1 cellular context compared by ENCODE assay signal in the genomic region with DNA sequence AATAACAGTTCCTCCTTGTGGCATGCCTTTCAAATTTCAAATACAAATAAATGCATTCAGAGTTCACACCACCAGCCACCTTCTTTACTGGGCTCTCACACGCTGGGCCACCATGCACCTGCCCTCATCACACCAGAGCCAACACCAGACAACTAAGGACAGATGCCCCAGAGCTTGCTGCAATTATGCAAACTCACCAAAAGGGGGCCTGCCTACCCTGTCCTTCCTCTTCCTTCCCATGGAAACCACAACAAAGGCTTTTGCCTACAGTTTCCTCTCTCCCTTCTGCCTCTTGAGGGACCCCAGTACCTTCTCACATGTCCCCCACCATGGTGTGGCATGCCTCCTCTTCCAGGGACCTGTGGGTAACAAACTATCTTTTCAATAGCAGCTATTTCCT.
TF ChIP-seq lines count a peak whose summit lies in the region.

No MANE protein-coding gene starts in this region.

TF ChIP-seq in GM23338, 12 proteins besides CTCF, POLR2A, EP300 and RAD21 (continued from another document):
- TF ChIP-seq, protein P1, sequence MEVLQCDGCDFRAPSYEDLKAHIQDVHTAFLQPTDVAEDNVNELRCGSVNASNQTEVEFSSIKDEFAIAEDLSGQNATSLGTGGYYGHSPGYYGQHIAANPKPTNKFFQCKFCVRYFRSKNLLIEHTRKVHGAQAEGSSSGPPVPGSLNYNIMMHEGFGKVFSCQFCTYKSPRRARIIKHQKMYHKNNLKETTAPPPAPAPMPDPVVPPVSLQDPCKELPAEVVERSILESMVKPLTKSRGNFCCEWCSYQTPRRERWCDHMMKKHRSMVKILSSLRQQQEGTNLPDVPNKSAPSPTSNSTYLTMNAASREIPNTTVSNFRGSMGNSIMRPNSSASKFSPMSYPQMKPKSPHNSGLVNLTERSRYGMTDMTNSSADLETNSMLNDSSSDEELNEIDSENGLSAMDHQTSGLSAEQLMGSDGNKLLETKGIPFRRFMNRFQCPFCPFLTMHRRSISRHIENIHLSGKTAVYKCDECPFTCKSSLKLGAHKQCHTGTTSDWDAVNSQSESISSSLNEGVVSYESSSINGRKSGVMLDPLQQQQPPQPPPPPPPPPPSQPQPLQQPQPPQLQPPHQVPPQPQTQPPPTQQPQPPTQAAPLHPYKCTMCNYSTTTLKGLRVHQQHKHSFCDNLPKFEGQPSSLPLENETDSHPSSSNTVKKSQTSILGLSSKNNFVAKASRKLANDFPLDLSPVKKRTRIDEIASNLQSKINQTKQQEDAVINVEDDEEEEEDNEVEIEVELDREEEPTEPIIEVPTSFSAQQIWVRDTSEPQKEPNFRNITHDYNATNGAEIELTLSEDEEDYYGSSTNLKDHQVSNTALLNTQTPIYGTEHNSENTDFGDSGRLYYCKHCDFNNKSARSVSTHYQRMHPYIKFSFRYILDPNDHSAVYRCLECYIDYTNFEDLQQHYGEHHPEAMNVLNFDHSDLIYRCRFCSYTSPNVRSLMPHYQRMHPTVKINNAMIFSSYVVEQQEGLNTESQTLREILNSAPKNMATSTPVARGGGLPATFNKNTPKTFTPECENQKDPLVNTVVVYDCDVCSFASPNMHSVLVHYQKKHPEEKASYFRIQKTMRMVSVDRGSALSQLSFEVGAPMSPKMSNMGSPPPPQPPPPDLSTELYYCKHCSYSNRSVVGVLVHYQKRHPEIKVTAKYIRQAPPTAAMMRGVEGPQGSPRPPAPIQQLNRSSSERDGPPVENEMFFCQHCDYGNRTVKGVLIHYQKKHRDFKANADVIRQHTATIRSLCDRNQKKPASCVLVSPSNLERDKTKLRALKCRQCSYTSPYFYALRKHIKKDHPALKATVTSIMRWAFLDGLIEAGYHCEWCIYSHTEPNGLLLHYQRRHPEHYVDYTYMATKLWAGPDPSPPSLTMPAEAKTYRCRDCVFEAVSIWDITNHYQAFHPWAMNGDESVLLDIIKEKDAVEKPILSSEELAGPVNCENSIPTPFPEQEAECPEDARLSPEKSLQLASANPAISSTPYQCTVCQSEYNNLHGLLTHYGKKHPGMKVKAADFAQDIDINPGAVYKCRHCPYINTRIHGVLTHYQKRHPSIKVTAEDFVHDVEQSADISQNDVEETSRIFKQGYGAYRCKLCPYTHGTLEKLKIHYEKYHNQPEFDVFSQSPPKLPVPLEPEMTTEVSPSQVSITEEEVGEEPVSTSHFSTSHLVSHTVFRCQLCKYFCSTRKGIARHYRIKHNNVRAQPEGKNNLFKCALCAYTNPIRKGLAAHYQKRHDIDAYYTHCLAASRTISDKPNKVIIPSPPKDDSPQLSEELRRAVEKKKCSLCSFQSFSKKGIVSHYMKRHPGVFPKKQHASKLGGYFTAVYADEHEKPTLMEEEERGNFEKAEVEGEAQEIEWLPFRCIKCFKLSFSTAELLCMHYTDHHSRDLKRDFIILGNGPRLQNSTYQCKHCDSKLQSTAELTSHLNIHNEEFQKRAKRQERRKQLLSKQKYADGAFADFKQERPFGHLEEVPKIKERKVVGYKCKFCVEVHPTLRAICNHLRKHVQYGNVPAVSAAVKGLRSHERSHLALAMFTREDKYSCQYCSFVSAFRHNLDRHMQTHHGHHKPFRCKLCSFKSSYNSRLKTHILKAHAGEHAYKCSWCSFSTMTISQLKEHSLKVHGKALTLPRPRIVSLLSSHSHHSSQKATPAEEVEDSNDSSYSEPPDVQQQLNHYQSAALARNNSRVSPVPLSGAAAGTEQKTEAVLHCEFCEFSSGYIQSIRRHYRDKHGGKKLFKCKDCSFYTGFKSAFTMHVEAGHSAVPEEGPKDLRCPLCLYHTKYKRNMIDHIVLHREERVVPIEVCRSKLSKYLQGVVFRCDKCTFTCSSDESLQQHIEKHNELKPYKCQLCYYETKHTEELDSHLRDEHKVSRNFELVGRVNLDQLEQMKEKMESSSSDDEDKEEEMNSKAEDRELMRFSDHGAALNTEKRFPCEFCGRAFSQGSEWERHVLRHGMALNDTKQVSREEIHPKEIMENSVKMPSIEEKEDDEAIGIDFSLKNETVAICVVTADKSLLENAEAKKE (CRISPR knock-in tag; IDR thresholded peaks at IDR 0.05) = no peak
- TF ChIP-seq CREB1 (CRISPR knock-in tag; IDR thresholded peaks at IDR 0.05; ENCODE audit: low read depth) = no peak
- TF ChIP-seq, protein P2, sequence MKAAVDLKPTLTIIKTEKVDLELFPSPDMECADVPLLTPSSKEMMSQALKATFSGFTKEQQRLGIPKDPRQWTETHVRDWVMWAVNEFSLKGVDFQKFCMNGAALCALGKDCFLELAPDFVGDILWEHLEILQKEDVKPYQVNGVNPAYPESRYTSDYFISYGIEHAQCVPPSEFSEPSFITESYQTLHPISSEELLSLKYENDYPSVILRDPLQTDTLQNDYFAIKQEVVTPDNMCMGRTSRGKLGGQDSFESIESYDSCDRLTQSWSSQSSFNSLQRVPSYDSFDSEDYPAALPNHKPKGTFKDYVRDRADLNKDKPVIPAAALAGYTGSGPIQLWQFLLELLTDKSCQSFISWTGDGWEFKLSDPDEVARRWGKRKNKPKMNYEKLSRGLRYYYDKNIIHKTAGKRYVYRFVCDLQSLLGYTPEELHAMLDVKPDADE (IDR thresholded peaks at IDR 0.05) = no peak
- no peak for TF ChIP-seq ZNF331 (CRISPR knock-in tag; IDR thresholded peaks at IDR 0.05; ENCODE audit: low read depth)
- no peak for TF ChIP-seq EZH2phosphoT487 (IDR thresholded peaks at IDR 0.05; ENCODE audit: unreplicated experiment)
- TF ChIP-seq, protein P3, sequence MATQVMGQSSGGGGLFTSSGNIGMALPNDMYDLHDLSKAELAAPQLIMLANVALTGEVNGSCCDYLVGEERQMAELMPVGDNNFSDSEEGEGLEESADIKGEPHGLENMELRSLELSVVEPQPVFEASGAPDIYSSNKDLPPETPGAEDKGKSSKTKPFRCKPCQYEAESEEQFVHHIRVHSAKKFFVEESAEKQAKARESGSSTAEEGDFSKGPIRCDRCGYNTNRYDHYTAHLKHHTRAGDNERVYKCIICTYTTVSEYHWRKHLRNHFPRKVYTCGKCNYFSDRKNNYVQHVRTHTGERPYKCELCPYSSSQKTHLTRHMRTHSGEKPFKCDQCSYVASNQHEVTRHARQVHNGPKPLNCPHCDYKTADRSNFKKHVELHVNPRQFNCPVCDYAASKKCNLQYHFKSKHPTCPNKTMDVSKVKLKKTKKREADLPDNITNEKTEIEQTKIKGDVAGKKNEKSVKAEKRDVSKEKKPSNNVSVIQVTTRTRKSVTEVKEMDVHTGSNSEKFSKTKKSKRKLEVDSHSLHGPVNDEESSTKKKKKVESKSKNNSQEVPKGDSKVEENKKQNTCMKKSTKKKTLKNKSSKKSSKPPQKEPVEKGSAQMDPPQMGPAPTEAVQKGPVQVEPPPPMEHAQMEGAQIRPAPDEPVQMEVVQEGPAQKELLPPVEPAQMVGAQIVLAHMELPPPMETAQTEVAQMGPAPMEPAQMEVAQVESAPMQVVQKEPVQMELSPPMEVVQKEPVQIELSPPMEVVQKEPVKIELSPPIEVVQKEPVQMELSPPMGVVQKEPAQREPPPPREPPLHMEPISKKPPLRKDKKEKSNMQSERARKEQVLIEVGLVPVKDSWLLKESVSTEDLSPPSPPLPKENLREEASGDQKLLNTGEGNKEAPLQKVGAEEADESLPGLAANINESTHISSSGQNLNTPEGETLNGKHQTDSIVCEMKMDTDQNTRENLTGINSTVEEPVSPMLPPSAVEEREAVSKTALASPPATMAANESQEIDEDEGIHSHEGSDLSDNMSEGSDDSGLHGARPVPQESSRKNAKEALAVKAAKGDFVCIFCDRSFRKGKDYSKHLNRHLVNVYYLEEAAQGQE (IDR thresholded peaks at IDR 0.05; ENCODE audit: unreplicated experiment) = no peak
- no peak for TF ChIP-seq ZNF114 (CRISPR knock-in tag; IDR thresholded peaks at IDR 0.05)
- TF ChIP-seq POLR2AphosphoS5 (IDR thresholded peaks at IDR 0.05; ENCODE audit: low read depth) = no peak
